ENCODE assay signal across 22 cellular contexts in genomic region chr9:125915606-125916005, GRCh38.
"Had no signal": no experiment of that assay in that cellular context is flagged by ENCODE, and none has a peak within 500 bp of the region (broad histone marks: within the 10 kb centered on the region; RNA-seq: fewer than 3 reads in every experiment).

No MANE protein-coding gene starts in this region.

- H3K27ac ChIP-seq: HL-60, SJSA1, SK-N-MC had no signal

- H3K4me3 ChIP-seq: MG63, SJSA1, SK-N-MC had no signal

- H3K9me3 ChIP-seq: MG63, SJSA1 had no signal

- H3K36me3 ChIP-seq: MG63, SJSA1 had no signal

- H3K27me3 ChIP-seq: MG63, SJSA1 had no signal

- H3K4me1 ChIP-seq: SJSA1 had no signal

- DNase-seq: KBM-7, MG63, NCI-H1092, NCI-H1105 treated with DMSO at 0.1 percent for 48 hours, NCI-H1417 treated with DMSO at 0.1 percent for 48 hours, NCI-H146, NCI-H1694 treated with DMSO at 0.1 percent for 48 hours, NCI-H2029, NCI-H2081 treated with DMSO at 0.1 percent for 48 hours, NCI-H2171, NCI-H226, NCI-H446, NCI-H510A, NCI-H524 treated with DMSO at 0.1 percent for 48 hours, NCI-H69, NCI-H774, Right ventricle myocardium superior, RPMI8226, SIG-M5 had no signal
